Comparison of ENCODE assay signal across 16 cellular contexts in genomic region chr5:143550985-143551630, GRCh38.
"Had no signal": no experiment of that assay in that cellular context is flagged by ENCODE, and none has a peak within 500 bp of the region (broad histone marks: within the 10 kb centered on the region; RNA-seq: fewer than 3 reads in every experiment).

No MANE protein-coding gene starts in this region.

- H3K4me1 ChIP-seq: esophagus squamous epithelium, parathyroid adenoma had no signal

- H3K9ac ChIP-seq: parathyroid adenoma had no signal

- H3K4me1 Mint-ChIP-seq: activated naive CD8-positive, alpha-beta T cell treated with anti-CD3 and anti-CD28 coated beads, Interleukin-2, amount 10 ng/mL, durations not matched to agents 7 days and 5 days had no signal

- H3K36me3 ChIP-seq: esophagus squamous epithelium, tibial artery had no signal

- H2AFZ ChIP-seq: parathyroid adenoma had no signal

- H3K27ac ChIP-seq: esophagus squamous epithelium, parathyroid adenoma, tibial artery had no signal

- H3K9me3 ChIP-seq: tibial artery had no signal

- H3K27me3 ChIP-seq: esophagus squamous epithelium, tibial artery had no signal

- H3K27ac Mint-ChIP-seq: activated naive CD8-positive, alpha-beta T cell treated with anti-CD3 and anti-CD28 coated beads, Interleukin-2, amount 10 ng/mL, durations not matched to agents 7 days and 5 days; activated T-helper 1 cell treated with anti-CD3 and anti-CD28 coated beads, Interleukin-12 subunit alpha, Interleukin-12 subunit beta, Interleukin-2, Interleukin-4 antibody, amounts not matched to agents 30 ng/mL and 10 ng/mL and 1 ng/mL, durations not matched to agents 14 hours and 24 hours and 36 hours; stimulated activated naive B cell treated with anti-CD40 and anti-IgM and Interleukin-4, amounts not matched to agents 10 μg/mL and 1 μg/mL and 100 μg/mL, for 72 hours had no signal

- H3K36me3 Mint-ChIP-seq: stimulated activated naive B cell treated with anti-CD40 and anti-IgM and Interleukin-4, amounts not matched to agents 10 μg/mL and 1 μg/mL and 100 μg/mL, for 72 hours had no signal

- H3K27me3 Mint-ChIP-seq: stimulated activated naive B cell treated with anti-CD40 and anti-IgM and Interleukin-4, amounts not matched to agents 10 μg/mL and 1 μg/mL and 100 μg/mL, for 72 hours had no signal

- DNase-seq: activated CD4-positive, alpha-beta T cell treated with anti-CD3 and anti-CD28 coated beads, Interleukin-2, amount 50 U/mL, for 1 hour; activated naive CD8-positive, alpha-beta T cell treated with anti-CD3 and anti-CD28 coated beads, Interleukin-2, amount 10 ng/mL, durations not matched to agents 7 days and 5 days; aorta; cortex of kidney; effector CD8-positive, alpha-beta T cell; esophagus squamous epithelium; islet precursor cell; stimulated activated CD4-positive, alpha-beta T cell treated with anti-CD3 and anti-CD28 coated beads, Interleukin-4, amount 100 ng/mL, for 1 hour; stimulated activated naive B cell treated with anti-CD40 and anti-IgM and Interleukin-4, amounts not matched to agents 10 μg/mL and 1 μg/mL and 100 μg/mL, for 72 hours; tibial artery had no signal

- FAIRE-seq: endothelial cell of umbilical vein, TTC549, urothelium cell line had no signal

- H3K4me3 ChIP-seq: esophagus squamous epithelium, tibial artery had no signal

- H3K79me2 ChIP-seq: parathyroid adenoma had no signal

- H3K4me3 Mint-ChIP-seq: activated naive CD8-positive, alpha-beta T cell treated with anti-CD3 and anti-CD28 coated beads, Interleukin-2, amount 10 ng/mL, durations not matched to agents 7 days and 5 days; activated T-helper 1 cell treated with anti-CD3 and anti-CD28 coated beads, Interleukin-12 subunit alpha, Interleukin-12 subunit beta, Interleukin-2, Interleukin-4 antibody, amounts not matched to agents 30 ng/mL and 10 ng/mL and 1 ng/mL, durations not matched to agents 14 hours and 24 hours and 36 hours; stimulated activated naive B cell treated with anti-CD40 and anti-IgM and Interleukin-4, amounts not matched to agents 10 μg/mL and 1 μg/mL and 100 μg/mL, for 72 hours had no signal

- ATAC-seq: left lobe of liver; stimulated activated naive B cell treated with anti-CD40 and anti-IgM and Interleukin-4, amounts not matched to agents 10 μg/mL and 1 μg/mL and 100 μg/mL, for 72 hours had no signal
